35 cellular contexts compared by ENCODE assay signal in genomic region chr3:162541923-162542322, GRCh38.
"Had no signal": no experiment of that assay in that cellular context is flagged by ENCODE, and none has a peak within 500 bp of the region (broad histone marks: within the 10 kb centered on the region; RNA-seq: fewer than 3 reads in every experiment).

No MANE protein-coding gene starts in this region.

- DNase-seq: Karpas-422, Kasumi-1, MG63, MM.1S, MV-4-11, NCI-H1048, NCI-H1092, NCI-H1092 treated with DMSO at 0.1 percent for 48 hours, NCI-H1105, NCI-H1105 treated with DMSO at 0.1 percent for 48 hours, NCI-H1417, NCI-H1417 treated with DMSO at 0.1 percent for 48 hours, NCI-H1436, NCI-H1436 treated with DMSO at 0.1 percent for 48 hours, NCI-H146, NCI-H1694, NCI-H1694 treated with DMSO at 0.1 percent for 48 hours, NCI-H187, NCI-H187 treated with DMSO at 0.1 percent for 48 hours, NCI-H1930, NCI-H2029, NCI-H2029 treated with DMSO at 0.1 percent for 48 hours, NCI-H2081, NCI-H2081 treated with DMSO at 0.1 percent for 48 hours, NCI-H2107, NCI-H2171, NCI-H2171 treated with DMSO at 0.1 percent for 48 hours, NCI-H2227 treated with DMSO at 0.1 percent for 48 hours, NCI-H226, NCI-H345, NCI-H446, NCI-H446 treated with DMSO at 0.1 percent for 48 hours, NCI-H510A, NCI-H510A treated with DMSO at 0.1 percent for 48 hours, NCI-H524 had no signal

- H3K9me3 ChIP-seq: MG63 had no signal

- H3K27me3 ChIP-seq: MG63 had no signal

- H3K36me3 ChIP-seq: MG63 had no signal

- H3K4me3 ChIP-seq: MG63 had no signal
